ENCODE assay signal across 9 cellular contexts in the genomic region with DNA sequence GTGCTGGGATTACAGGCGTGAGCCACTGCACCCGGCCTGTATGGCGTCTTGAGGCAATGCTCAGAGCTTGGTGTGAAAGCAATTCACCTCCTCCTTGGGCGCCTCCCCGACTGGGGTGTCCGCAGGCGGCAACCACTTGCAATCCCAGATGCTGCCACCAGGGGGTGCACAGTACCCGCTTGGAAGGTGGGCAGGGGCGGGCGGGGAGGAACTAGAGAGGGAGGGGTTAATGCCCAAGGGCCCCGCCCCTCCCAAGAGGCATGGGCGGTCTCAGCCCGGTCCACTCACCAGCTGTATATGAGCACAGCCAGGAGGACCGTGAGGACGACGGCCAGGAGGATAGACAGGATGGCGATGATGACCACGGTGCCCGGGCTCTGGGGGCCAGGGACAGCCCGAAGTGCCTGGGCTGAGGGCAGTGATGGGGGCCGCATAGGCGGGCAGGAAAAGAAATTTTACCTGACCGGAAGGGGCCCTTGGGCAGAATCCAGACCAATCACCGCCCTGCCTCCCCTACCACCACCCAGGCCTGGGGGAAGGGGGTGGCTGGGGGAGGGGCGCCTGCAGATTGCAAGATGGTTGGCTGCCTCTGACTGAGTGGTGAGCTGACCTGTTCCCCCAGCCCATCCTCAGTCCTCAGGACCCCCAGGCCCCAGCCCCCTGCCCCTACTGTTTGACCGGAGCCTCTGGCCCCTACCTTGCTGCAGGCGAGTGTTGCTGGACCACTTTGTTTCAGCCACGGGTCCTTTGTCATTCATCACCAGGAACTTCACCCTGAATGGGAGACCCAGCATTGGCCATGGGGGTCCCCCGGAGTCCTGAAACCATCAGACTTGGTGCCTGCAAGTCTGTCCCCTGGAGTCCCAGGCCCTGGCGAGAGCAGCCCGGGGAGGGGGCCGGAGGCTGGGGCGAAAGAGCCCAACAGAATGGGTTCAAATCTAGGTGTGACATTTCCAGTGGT. TPM values are rescaled to one million over a fixed set of nuclear protein-coding genes. Genes with fewer than 3 reads are reported as not detected.
DNase-seq lines count a peak whose midpoint lies in the region; ATAC-seq and TF ChIP-seq lines count a peak whose summit lies in the region.
"Not testable (repeated sequence)": the region's sequence is repeated elsewhere in the genome, so short reads cannot be mapped to it uniquely, and the experiment has no call there.
"Had no signal": no experiment of that assay in that cellular context is flagged by ENCODE, and none has a peak within 500 bp of the region (broad histone marks: within the 10 kb centered on the region; RNA-seq: fewer than 3 reads in every experiment).

No MANE protein-coding gene starts in this region.

- not testable (repeated sequence) for H3K36me3 ChIP-seq in kidney epithelial cell (ENCODE audit: control insufficient read depth, insufficient read depth, low read length)

- TF ChIP-seq CTCF in coronary artery (IDR thresholded peaks at IDR 0.05) (peak; percentile 65), kidney epithelial cell (IDR thresholded peaks at IDR 0.05; ENCODE audit: insufficient read depth, low read length, poor library complexity, severe bottlenecking) (peak; percentile 55)

- peak overlapping the region in 1 of 2 donors; percentile 38 for H3K27ac ChIP-seq in coronary artery

- not testable (repeated sequence) for H3K27me3 ChIP-seq in kidney epithelial cell (ENCODE audit: control insufficient read depth, insufficient read depth, low read length)

- DNase-seq in AG08395 (ENCODE audit: low spot score) (peak; percentile 79), NCI-H82 treated with DMSO at 0.1 percent for 48 hours (lab: John Stamatoyannopoulos, UW; ENCODE audit: unreplicated experiment) (peak; percentile 10), coronary artery (ENCODE audit: low spot score) (peak; percentile 76), kidney epithelial cell (ENCODE audit: low read depth) (peak; percentile 5)
- peak; percentile 61 to 75 for DNase-seq in activated CD8-positive, alpha-beta memory T cell treated with anti-CD3 and anti-CD28 coated beads for 1 hour (ENCODE audit: extremely low read depth in 1 of 2, low read depth in 1 of 2)
- peak; percentile 90 for DNase-seq in stimulated activated CD4-positive, alpha-beta T cell treated with anti-CD3 and anti-CD28 coated beads, Interleukin-15, amount 100 ng/mL, for 24 hours

- ATAC-seq in GM19023 (IDR thresholded peaks at IDR 0.05; ENCODE audit: unreplicated experiment) = peak; percentile 79
- peak; percentile 67 for ATAC-seq in HG03103 (IDR thresholded peaks at IDR 0.05; ENCODE audit: low read depth, unreplicated experiment)

- peak overlapping the region; percentile 60 for H3K4me3 ChIP-seq in coronary artery
- peak overlapping the region; percentile 6 for H3K4me3 ChIP-seq in kidney epithelial cell (ENCODE audit: low read depth, low read length)

RNA-seq across cellular contexts. Expression of a gene that starts 11.5 kb away (rescaled TPM):
- total RNA-seq in kidney epithelial cell = not detected in 2 replicates
- total RNA-seq: skeletal muscle tissue had no signal

RNA-seq across cellular contexts. Expression of a gene that starts 58.3 kb away (rescaled TPM):
- 120 and 121 TPM in 2 replicates for total RNA-seq in kidney epithelial cell

RNA-seq across cellular contexts. Expression of a gene that starts 59.9 kb away (rescaled TPM):
- total RNA-seq in kidney epithelial cell = 27.4 and 34.0 TPM in 2 replicates

Comparison
In these comparisons a context has a peak if more than half of its experiments do, and no peak if none do; other contexts are left out.
1. DNase-seq: peak in every context shown above with its lines; median percentile 90 in stimulated activated CD4-positive, alpha-beta T cell treated with anti-CD3 and anti-CD28 coated beads, Interleukin-15, amount 100 ng/mL, for 24 hours; 79 in AG08395; 76 in coronary artery; 68 in activated CD8-positive, alpha-beta memory T cell treated with anti-CD3 and anti-CD28 coated beads for 1 hour; 10 in NCI-H82 treated with DMSO at 0.1 percent for 48 hours; 5 in kidney epithelial cell.